Comparison of ENCODE assay signal across 19 cellular contexts in genomic region chr2:8462280-8462679, GRCh38.
DNase-seq lines count a peak whose midpoint lies in the region; ATAC-seq and TF ChIP-seq lines count a peak whose summit lies in the region.
"Had no signal": no experiment of that assay in that cellular context is flagged by ENCODE, and none has a peak within 500 bp of the region (broad histone marks: within the 10 kb centered on the region; RNA-seq: fewer than 3 reads in every experiment).

No MANE protein-coding gene starts in this region.

- peaks cover 8% of the 10 kb centered on the region for H3K4me1 Mint-ChIP-seq in activated T-cell treated with anti-CD3 and anti-CD28 coated beads, Interleukin-2, amount 50 U/mL, for 4 hours (ENCODE audit: low read depth)

- no peaks in the 10 kb centered on the region for H3K27me3 ChIP-seq in right lobe of liver
- H3K27me3 ChIP-seq: SJCRH30 had no signal

- H3K4me3 ChIP-seq in right lobe of liver = no peak overlapping the region
- H3K4me3 ChIP-seq: GM23248, HAP-1, SJCRH30 had no signal

- no peak for ATAC-seq in activated T-cell treated with anti-CD3 and anti-CD28 coated beads, Interleukin-2, amount 50 U/mL, for 4 hours
- ATAC-seq in sciatic nerve = no peak
- ATAC-seq in right lobe of liver = no peak

- H3K27ac ChIP-seq in right lobe of liver = no peak overlapping the region
- H3K27ac ChIP-seq: C4-2B, GM23248, SJCRH30 had no signal

- no peaks in the 10 kb centered on the region for H3K9me3 ChIP-seq in right lobe of liver
- H3K9me3 ChIP-seq: HAP-1, SJCRH30 had no signal

- DNase-seq in activated T-cell treated with anti-CD3 and anti-CD28 coated beads, Interleukin-2, amount 50 U/mL, for 48 hours = peak; percentile 3 to 8
- no peak for DNase-seq in activated T-cell treated with anti-CD3 and anti-CD28 coated beads, Interleukin-2, amount 50 U/mL, for 4 hours
- DNase-seq in DMS53 treated with DMSO at 0.1 percent for 48 hours (lab: John Stamatoyannopoulos, UW; ENCODE audit: unreplicated experiment) (peak; percentile 40), NCI-H510A (lab: John Stamatoyannopoulos, UW) (peak; percentile 36), sciatic nerve (ENCODE audit: low spot score) (peak; percentile 21), right lobe of liver (no peak)
- DNase-seq in effector CD8-positive, alpha-beta T cell (lab: John Stamatoyannopoulos, UW) = no peak
- DNase-seq: ACHN, GDM1, GM23248, IMR-90, NCI-H1048, NCI-H1436, NCI-H2029, NCI-H2171, NCI-H69, SJCRH30 had no signal

- H3K36me3 ChIP-seq in right lobe of liver = no peaks in the 10 kb centered on the region
- H3K36me3 ChIP-seq: HAP-1, SJCRH30 had no signal

- peaks cover 4% of the 10 kb centered on the region for H3K27me3 Mint-ChIP-seq in activated T-cell treated with anti-CD3 and anti-CD28 coated beads, Interleukin-2, amount 50 U/mL, for 4 hours (ENCODE audit: low read depth)

- H3K36me3 Mint-ChIP-seq in activated T-cell treated with anti-CD3 and anti-CD28 coated beads, Interleukin-2, amount 50 U/mL, for 4 hours (ENCODE audit: insufficient read depth) = no peaks in the 10 kb centered on the region

- no peak for TF ChIP-seq POLR2A in right lobe of liver (IDR thresholded peaks at IDR 0.05)

- TF ChIP-seq CTCF in right lobe of liver (IDR thresholded peaks at IDR 0.05) = no peak

- H3K4me3 Mint-ChIP-seq in activated T-cell treated with anti-CD3 and anti-CD28 coated beads, Interleukin-2, amount 50 U/mL, for 4 hours = no peak overlapping the region

- intact Hi-C loops in sciatic nerve (cut with DNase I) = no loop called here
- intact Hi-C loops in right lobe of liver (cut with DNase I) = no loop called here

- H3K9me3 Mint-ChIP-seq in activated T-cell treated with anti-CD3 and anti-CD28 coated beads, Interleukin-2, amount 50 U/mL, for 4 hours = no peaks in the 10 kb centered on the region

- 83% methylated on average over 1 of the region's 1 CpG for WGBS in right lobe of liver (ENCODE audit: insufficient coverage, low coverage, low lambda C conversion rate, missing lambda C conversion rate)

- H3K4me1 ChIP-seq in right lobe of liver = peaks cover 0 to 27% (median 8%) of the 10 kb centered on the region in 4 donors
- H3K4me1 ChIP-seq: HAP-1, SJCRH30 had no signal

Comparison
In these comparisons a context has a peak if more than half of its experiments do, and no peak if none do; other contexts are left out.
1. DNase-seq: peak in activated T-cell treated with anti-CD3 and anti-CD28 coated beads, Interleukin-2, amount 50 U/mL, for 48 hours (2 of 2), DMS53 treated with DMSO at 0.1 percent for 48 hours (single experiment), NCI-H510A (single experiment) and sciatic nerve (single experiment); none in activated T-cell treated with anti-CD3 and anti-CD28 coated beads, Interleukin-2, amount 50 U/mL, for 4 hours (single experiment), effector CD8-positive, alpha-beta T cell (single experiment) and right lobe of liver (0 of 3).